ENCODE assay signal across 4 cellular contexts in the genomic region with DNA sequence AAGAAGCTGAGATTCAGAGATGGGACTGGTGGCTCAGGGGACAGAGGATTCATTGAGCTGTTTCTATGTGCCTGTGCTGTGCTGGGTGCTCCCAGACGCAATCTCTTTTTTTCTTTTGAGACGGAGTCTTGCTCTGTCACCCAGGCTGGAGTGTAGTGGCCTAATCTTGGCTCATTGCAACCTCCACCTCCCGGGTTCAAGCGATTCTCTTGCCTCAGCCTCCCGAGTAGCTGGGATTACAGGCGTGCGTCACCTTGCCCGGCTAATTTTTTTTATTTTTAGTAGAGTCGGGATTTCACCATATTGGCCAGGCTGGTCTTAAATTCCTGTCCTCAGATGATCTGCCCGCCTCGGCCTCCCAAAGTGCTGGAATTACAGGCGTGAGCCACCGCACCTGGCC. TPM values are rescaled to one million over a fixed set of nuclear protein-coding genes. Genes with fewer than 3 reads are reported as not detected.
"Had no signal": no experiment of that assay in that cellular context is flagged by ENCODE, and none has a peak within 500 bp of the region (broad histone marks: within the 10 kb centered on the region; RNA-seq: fewer than 3 reads in every experiment).

No MANE protein-coding gene starts in this region.

RNA-seq across cellular contexts. Expression of a gene that starts 32.7 kb away (rescaled TPM):
- polyA plus RNA-seq: neural cell, ovary, spleen had no signal

RNA-seq across cellular contexts. Expression of a gene that starts 47.6 kb away (rescaled TPM):
- total RNA-seq: naive thymus-derived CD4-positive, alpha-beta T cell had no signal
- polyA plus RNA-seq: naive thymus-derived CD4-positive, alpha-beta T cell; neural cell had no signal
